13 cellular contexts compared by ENCODE assay signal in genomic region chr1:230143534-230143933, GRCh38.
DNase-seq lines count a peak whose midpoint lies in the region; ATAC-seq and TF ChIP-seq lines count a peak whose summit lies in the region.
"Had no signal": no experiment of that assay in that cellular context is flagged by ENCODE, and none has a peak within 500 bp of the region (broad histone marks: within the 10 kb centered on the region; RNA-seq: fewer than 3 reads in every experiment).

No MANE protein-coding gene starts in this region.

- ATAC-seq in activated B cell treated with CpG ODN at 0.5 μM for 24 hours (ENCODE audit: low read depth) (no peak), naive B cell (ENCODE audit: low read depth in 2 of 2) (no peak)
- ATAC-seq: left colon, T-cell had no signal

- H3K9me3 ChIP-seq in WERI-Rb-1 (ENCODE audit: severe bottlenecking): no peaks in the 10 kb centered on the region
- H3K9me3 ChIP-seq: ovary had no signal

- DNase-seq in CD14-positive monocyte (ENCODE audit: low spot score) (no peak), NCI-H146 treated with DMSO at 0.1 percent for 48 hours (lab: John Stamatoyannopoulos, UW; ENCODE audit: unreplicated experiment) (peak; percentile 78), activated B cell treated with CpG ODN at 0.5 μM for 24 hours (no peak), naive B cell (no peak), WERI-Rb-1 (no peak), NCI-H526 treated with DMSO at 0.1 percent for 48 hours (lab: John Stamatoyannopoulos, UW) (no peak), NCI-H187 (lab: John Stamatoyannopoulos, UW) (no peak), DMS53 treated with DMSO at 0.1 percent for 48 hours (lab: John Stamatoyannopoulos, UW; ENCODE audit: unreplicated experiment) (no peak)
- DNase-seq: foreskin fibroblast, left colon, NCI-H2029 treated with DMSO at 0.1 percent for 48 hours, ovary, T-cell had no signal

- no peaks in the 10 kb centered on the region for H3K36me3 ChIP-seq in WERI-Rb-1
- H3K36me3 ChIP-seq: ovary had no signal

- H3K4me3 Mint-ChIP-seq in CD14-positive monocyte (peak overlapping the region in 1 of 2 donors; percentile 7), activated B cell treated with CpG ODN at 0.5 μM for 24 hours (no peak overlapping the region), naive B cell (peak overlapping the region in 4 of 8 donors; percentile 9 to 48 (median 24))
- H3K4me3 Mint-ChIP-seq: T-cell had no signal

- intact Hi-C loops in CD14-positive monocyte (cut with micrococcal nuclease): no loop called here
- intact Hi-C loops in activated B cell treated with CpG ODN at 0.5 μM for 24 hours (cut with micrococcal nuclease): no loop called here

- H3K36me3 Mint-ChIP-seq in CD14-positive monocyte: peaks cover 5 to 11% of the 10 kb centered on the region in 2 donors
- H3K36me3 Mint-ChIP-seq in activated B cell treated with CpG ODN at 0.5 μM for 24 hours (ENCODE audit: low read depth): peaks cover 36% of the 10 kb centered on the region
- no peaks in the 10 kb centered on the region for H3K36me3 Mint-ChIP-seq in naive B cell

- TF ChIP-seq CTCF in CD14-positive monocyte (IDR thresholded peaks at IDR 0.05) (no peak), activated B cell treated with CpG ODN at 0.5 μM for 24 hours (IDR thresholded peaks at IDR 0.05) (no peak), WERI-Rb-1 (IDR thresholded peaks at IDR 0.05; ENCODE audit: low read depth, low read length) (no peak)

- no peak overlapping the region for H3K4me3 ChIP-seq in WERI-Rb-1 (ENCODE audit: low read depth, low read length)
- H3K4me3 ChIP-seq: ovary had no signal

- CTCF ChIA-PET in activated B cell treated with CpG ODN at 0.5 μM for 24 hours (lab: Charles Lee): no interaction called here

- H3K4me1 Mint-ChIP-seq in CD14-positive monocyte (peaks cover 75% of the 10 kb centered on the region), activated B cell treated with CpG ODN at 0.5 μM for 24 hours (peaks cover 72% of the 10 kb centered on the region), naive B cell (peaks cover 46 to 67% (median 64%) of the 10 kb centered on the region in 3 donors)

- H3K9me3 Mint-ChIP-seq in CD14-positive monocyte: no peaks in the 10 kb centered on the region
- H3K9me3 Mint-ChIP-seq in activated B cell treated with CpG ODN at 0.5 μM for 24 hours: no peaks in the 10 kb centered on the region
- H3K9me3 Mint-ChIP-seq in naive B cell: no peaks in the 10 kb centered on the region
- H3K9me3 Mint-ChIP-seq: T-cell had no signal

- no peaks in the 10 kb centered on the region for H3K27me3 ChIP-seq in WERI-Rb-1 (ENCODE audit: insufficient read depth, low read depth, severe bottlenecking)
- H3K27me3 ChIP-seq: ovary had no signal

- H3K27me3 Mint-ChIP-seq in CD14-positive monocyte (ENCODE audit: low read depth in 3 of 3): peaks cover 0 to 2% (median 0%) of the 10 kb centered on the region in 3 donors
- H3K27me3 Mint-ChIP-seq in activated B cell treated with CpG ODN at 0.5 μM for 24 hours: no peaks in the 10 kb centered on the region
- H3K27me3 Mint-ChIP-seq in naive B cell: no peaks in the 10 kb centered on the region
- H3K27me3 Mint-ChIP-seq: T-cell had no signal

- POLR2A ChIA-PET in activated B cell treated with CpG ODN at 0.5 μM for 24 hours (lab: Charles Lee): no interaction called here

- no peak overlapping the region for H3K27ac ChIP-seq in WERI-Rb-1
- H3K27ac ChIP-seq: ovary had no signal

- H3K27ac Mint-ChIP-seq in CD14-positive monocyte: peak overlapping the region in 5 of 7 donors; percentile 15 to 57 (median 35)
- H3K27ac Mint-ChIP-seq in activated B cell treated with CpG ODN at 0.5 μM for 24 hours: peak overlapping the region; percentile 94
- H3K27ac Mint-ChIP-seq in naive B cell: peak overlapping the region in 4 of 6 donors; percentile 98 to 99 (median 98)
- H3K27ac Mint-ChIP-seq: T-cell had no signal

Comparison
In these comparisons a context has a peak if more than half of its experiments do, and no peak if none do; other contexts are left out.
1. H3K27ac Mint-ChIP-seq: peak in every context shown above with its lines; median percentile 98 in naive B cell; 94 in activated B cell treated with CpG ODN at 0.5 μM for 24 hours; 35 in CD14-positive monocyte.